1 cellular context compared by ENCODE assay signal in the genomic region with DNA sequence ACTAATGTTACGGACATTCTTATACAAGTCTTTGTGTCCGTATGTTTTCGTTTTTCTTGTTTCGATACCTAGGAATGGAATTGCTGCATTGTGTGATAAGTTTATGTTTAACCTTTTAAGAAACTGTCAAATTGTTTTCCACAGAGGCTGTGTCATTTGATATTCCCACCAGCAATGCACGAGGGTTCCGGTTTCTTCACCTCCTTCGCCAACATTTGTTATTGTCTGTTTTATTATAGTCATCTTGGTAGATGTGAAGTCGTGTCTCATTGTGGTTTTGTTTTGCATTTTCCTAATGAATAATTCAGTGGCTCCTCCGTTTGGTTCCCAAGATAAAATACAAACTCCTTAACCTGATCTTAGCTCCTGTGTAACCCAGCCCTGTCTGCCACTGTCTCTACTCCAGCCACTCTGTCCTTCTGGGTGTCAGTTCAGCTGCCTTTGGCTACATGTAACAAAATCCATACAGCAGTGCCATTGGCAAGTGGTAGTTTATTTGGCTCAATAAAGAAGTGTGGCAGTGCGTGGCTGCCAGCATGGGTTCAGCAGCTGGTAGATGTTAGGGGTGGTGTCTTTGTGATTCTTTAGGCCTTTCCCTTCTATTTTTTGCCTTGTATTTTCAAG. TPM values are rescaled to one million over a fixed set of nuclear protein-coding genes. Genes with fewer than 3 reads are reported as not detected.
"Had no signal": no experiment of that assay in that cellular context is flagged by ENCODE, and none has a peak within 500 bp of the region (broad histone marks: within the 10 kb centered on the region; RNA-seq: fewer than 3 reads in every experiment).

No MANE protein-coding gene starts in this region.

RNA-seq across cellular contexts. Expression of gene ABCC6, which starts 45.0 kb away (rescaled TPM):
- total RNA-seq: foreskin keratinocyte had no signal
